ENCODE assay signal across 19 cellular contexts in the genomic region with DNA sequence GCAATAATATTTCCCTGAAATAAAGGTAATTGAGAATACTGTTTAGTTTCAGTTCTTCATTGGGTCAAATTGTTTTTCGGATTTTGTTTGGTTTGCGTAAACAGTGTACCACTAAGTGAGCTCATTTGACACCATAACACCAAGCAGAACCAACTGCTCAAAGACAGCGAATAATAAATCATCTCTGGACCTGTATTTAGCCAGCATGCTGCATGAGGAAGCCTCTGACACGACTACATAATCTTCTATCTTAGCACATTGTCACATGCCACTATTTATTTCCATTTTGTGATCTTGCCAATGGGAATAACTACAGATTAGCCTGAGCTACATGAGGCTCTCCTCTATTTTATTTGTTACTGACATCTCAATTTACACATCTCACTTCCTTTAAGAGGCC. TPM values are rescaled to one million over a fixed set of nuclear protein-coding genes. Genes with fewer than 3 reads are reported as not detected.
"Had no signal": no experiment of that assay in that cellular context is flagged by ENCODE, and none has a peak within 500 bp of the region (broad histone marks: within the 10 kb centered on the region; RNA-seq: fewer than 3 reads in every experiment).

No MANE protein-coding gene starts in this region.

- H3K4me3 ChIP-seq: coronary artery, dorsolateral prefrontal cortex, esophagus muscularis mucosa, gastroesophageal sphincter, heart left ventricle, left lung, lower lobe of right lung, mucosa of descending colon had no signal

- DNase-seq: dermis blood vessel endothelial cell; dorsolateral prefrontal cortex; effector CD4-positive, alpha-beta T cell; effector memory CD4-positive, alpha-beta T cell; foreskin keratinocyte; heart left ventricle; hippocampal formation; left cardiac atrium; left lung; left ventricle myocardium superior; lower lobe of right lung; mesenchymal stem cell; mucosa of descending colon; naive thymus-derived CD4-positive, alpha-beta T cell had no signal

- H3K4me1 ChIP-seq: esophagus muscularis mucosa, foreskin keratinocyte, gastroesophageal sphincter, heart left ventricle, left lung, lower lobe of right lung had no signal

- H3K27ac ChIP-seq: coronary artery, dorsolateral prefrontal cortex, esophagus muscularis mucosa, foreskin keratinocyte, gastroesophageal sphincter, heart left ventricle, left lung, lower lobe of right lung had no signal

- H3K9me3 ChIP-seq: esophagus muscularis mucosa, gastroesophageal sphincter, lower lobe of right lung had no signal

- H3K27me3 ChIP-seq: esophagus muscularis mucosa, foreskin keratinocyte, gastroesophageal sphincter, heart left ventricle, left lung had no signal

- H3K36me3 ChIP-seq: esophagus muscularis mucosa, gastroesophageal sphincter, heart left ventricle, left lung, lower lobe of right lung had no signal

RNA-seq across cellular contexts. Expression of a gene that starts 12.1 kb away (rescaled TPM):
- total RNA-seq: endothelial cell of umbilical vein, lung microvascular endothelial cell had no signal
